31 cellular contexts compared by ENCODE assay signal in the genomic region with DNA sequence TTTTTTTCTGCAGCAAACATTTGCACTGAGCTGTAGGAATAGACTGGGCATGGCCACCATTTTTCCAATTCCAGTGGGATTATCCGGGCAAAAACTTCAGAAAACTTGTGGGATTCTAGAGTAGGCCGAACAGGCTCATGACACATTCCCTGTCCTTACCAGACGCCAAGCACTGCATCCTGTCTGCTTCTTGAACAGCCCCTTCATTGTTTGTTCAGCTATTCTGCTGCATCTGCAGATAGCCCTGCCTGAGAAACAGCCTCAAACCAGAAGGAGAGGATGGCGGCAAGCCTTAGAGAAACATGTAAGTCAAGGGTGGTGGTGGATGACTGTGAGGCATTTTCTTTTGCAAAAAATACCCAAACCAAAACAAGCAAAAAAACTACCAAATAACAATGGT.
DNase-seq lines count a peak whose midpoint lies in the region; ATAC-seq, FAIRE-seq and TF ChIP-seq lines count a peak whose summit lies in the region.
"Had no signal": no experiment of that assay in that cellular context is flagged by ENCODE, and none has a peak within 500 bp of the region (broad histone marks: within the 10 kb centered on the region; RNA-seq: fewer than 3 reads in every experiment).

No MANE protein-coding gene starts in this region.

- no peak overlapping the region for H3K23ac ChIP-seq in trophoblast cell (ENCODE audit: low read length)

- no peaks in the 10 kb centered on the region for H3K36me3 ChIP-seq in mammary epithelial cell (ENCODE audit: insufficient read depth, low read length)
- H3K36me3 ChIP-seq in breast epithelium: no peaks in the 10 kb centered on the region
- no peaks in the 10 kb centered on the region for H3K36me3 ChIP-seq in trophoblast cell (ENCODE audit: control insufficient read depth in 1 of 2, insufficient read depth in 2 of 2, low read length in 2 of 2)
- H3K36me3 ChIP-seq: BE2C, HAP-1 had no signal

- no peak overlapping the region for H2BK120ac ChIP-seq in trophoblast cell (ENCODE audit: insufficient read depth, low read length, poor library complexity)

- TF ChIP-seq POLR2A in breast epithelium (IDR thresholded peaks at IDR 0.05): no peak

- H3K27me3 ChIP-seq in mammary epithelial cell (ENCODE audit: insufficient read depth, low read length) (no peaks in the 10 kb centered on the region), breast epithelium (no peaks in the 10 kb centered on the region), trophoblast cell (ENCODE audit: insufficient read depth, low read length) (no peaks in the 10 kb centered on the region)
- H3K27me3 ChIP-seq: BE2C had no signal

- no peak for ATAC-seq in GM21515 (IDR thresholded peaks at IDR 0.05; ENCODE audit: unreplicated experiment)
- ATAC-seq: GM23338, K562 had no signal

- H3K14ac ChIP-seq in trophoblast cell (ENCODE audit: low read length): no peak overlapping the region

- H3K4me2 ChIP-seq in mammary epithelial cell (ENCODE audit: insufficient read depth, low read depth, low read length): no peak overlapping the region
- no peak overlapping the region for H3K4me2 ChIP-seq in trophoblast cell (ENCODE audit: low read length)
- H3K4me2 ChIP-seq: GM23338 had no signal

- intact Hi-C loops in mammary epithelial cell (cut with micrococcal nuclease) (no loop called here), breast epithelium (cut with DNase I; ENCODE audit: low total_unique reads) (no loop called here)

- H3K4me3 ChIP-seq in mammary epithelial cell (replicated peaks in 1 of 3; ENCODE audit: insufficient read depth in 1 of 3, low read depth in 2 of 3, low read length in 3 of 3) (no peak overlapping the region), breast epithelium (no peak overlapping the region), trophoblast cell (ENCODE audit: low read depth, low read length) (no peak overlapping the region)
- H3K4me3 ChIP-seq: GM23338, HAP-1, K562, SK-N-MC had no signal

- no peak overlapping the region for H3K18ac ChIP-seq in trophoblast cell (ENCODE audit: low read length)

- no peaks in the 10 kb centered on the region for H3K79me1 ChIP-seq in trophoblast cell (ENCODE audit: low read length)

- 44% methylated on average over 3 of the region's 4 CpGs for WGBS in mammary epithelial cell (ENCODE audit: low coverage, missing lambda C conversion rate)
- WGBS in trophoblast cell (ENCODE audit: extremely low coverage, insufficient coverage, insufficient read length): no CpG with 5 or more reads among the region's 4 CpGs

- no peak overlapping the region for H2BK5ac ChIP-seq in trophoblast cell (ENCODE audit: low read depth, low read length, poor library complexity)

- H2AK5ac ChIP-seq in trophoblast cell (ENCODE audit: low read length): no peak overlapping the region

- TF ChIP-seq CTCF in mammary epithelial cell (conservative IDR thresholded peaks at IDR 0.05 in 1 of 2, IDR thresholded peaks at IDR 0.05 in 1 of 2; ENCODE audit: extremely low read depth in 1 of 2, insufficient read depth in 1 of 2, low read depth in 1 of 2, low read length in 2 of 2): no peak
- TF ChIP-seq CTCF in breast epithelium (IDR thresholded peaks at IDR 0.05): no peak

- no peak overlapping the region for H4K12ac ChIP-seq in trophoblast cell (ENCODE audit: low read depth, low read length)

- no peaks in the 10 kb centered on the region for H4K20me1 ChIP-seq in mammary epithelial cell (ENCODE audit: insufficient read depth, low read length)

- BruUV-seq in mammary epithelial cell (replicated peaks; lab: Mats Ljungman, UMichigan): no TSS peak

- H4K8ac ChIP-seq in trophoblast cell (ENCODE audit: low read depth, low read length): no peak overlapping the region

- no peak for FAIRE-seq in urothelium cell line (lab: Jason Lieb, UNC)
- FAIRE-seq: GM12892, HTR-8/SVneo, K562 had no signal

- no peak overlapping the region for H4K91ac ChIP-seq in trophoblast cell (ENCODE audit: low read depth, low read length)

- H2AFZ ChIP-seq in mammary epithelial cell (ENCODE audit: low read depth, low read length): no peak overlapping the region
- no peak overlapping the region for H2AFZ ChIP-seq in trophoblast cell (ENCODE audit: insufficient read depth, low read length, poor library complexity)

- dilution Hi-C loops in mammary epithelial cell (cut with HindIII; ENCODE audit: low sequenced_read_pairs): no loop called here

- H3K9me3 ChIP-seq in mammary epithelial cell (replicated peaks; ENCODE audit: insufficient read depth, low read length) (no peaks in the 10 kb centered on the region), breast epithelium (no peaks in the 10 kb centered on the region), trophoblast cell (ENCODE audit: insufficient read depth, low read depth, low read length) (peaks cover 2% of the 10 kb centered on the region)
- H3K9me3 ChIP-seq: BE2C, HAP-1 had no signal

- H2BK12ac ChIP-seq in trophoblast cell (ENCODE audit: low read length): no peak overlapping the region

- peaks cover 9% of the 10 kb centered on the region for H3K4me1 ChIP-seq in mammary epithelial cell (ENCODE audit: insufficient read depth, low read length)
- no peaks in the 10 kb centered on the region for H3K4me1 ChIP-seq in breast epithelium
- no peaks in the 10 kb centered on the region for H3K4me1 ChIP-seq in trophoblast cell (ENCODE audit: control insufficient read depth in 1 of 2, insufficient read depth in 2 of 2, low read length in 2 of 2)
- H3K4me1 ChIP-seq: BE2C, HAP-1 had no signal

- DNase-seq in mammary epithelial cell: peak; percentile 51
- no peak for DNase-seq in breast epithelium (ENCODE audit: low spot score in 2 of 2)
- DNase-seq in islet precursor cell: peak; percentile 94
- DNase-seq in trophoblast cell: no peak
- DNase-seq in urothelium cell line (ENCODE audit: low spot score): peak; percentile 25
- no peak for DNase-seq in NCI-H345 (lab: John Stamatoyannopoulos, UW)
- no peak for DNase-seq in SHP77 (lab: John Stamatoyannopoulos, UW)
- DNase-seq: BE2C; Calu3; CD8-positive, alpha-beta memory T cell; DND-41; HFFc6; Kasumi-1; NCI-H1092 treated with DMSO at 0.1 percent for 48 hours; NCI-H1436; NCI-H187; NCI-H2081 treated with DMSO at 0.1 percent for 48 hours; NCI-H2171; NCI-H226; NCI-H510A treated with DMSO at 0.1 percent for 48 hours; NCI-H774; Right ventricle myocardium superior; RPMI8226 had no signal

- H3K4ac ChIP-seq in trophoblast cell (ENCODE audit: low read depth, low read length): no peak overlapping the region

- no peak overlapping the region for H3K27ac ChIP-seq in mammary epithelial cell (ENCODE audit: insufficient read depth, low read depth, low read length)
- H3K27ac ChIP-seq in breast epithelium: no peak overlapping the region
- H3K27ac ChIP-seq in trophoblast cell (ENCODE audit: low read depth, low read length): peak overlapping the region; percentile 17
- H3K27ac ChIP-seq: 22Rv1, SK-N-MC had no signal

- H3K79me2 ChIP-seq in mammary epithelial cell (ENCODE audit: insufficient read depth, low read length): no peaks in the 10 kb centered on the region
- H3K79me2 ChIP-seq in trophoblast cell (ENCODE audit: control insufficient read depth, insufficient read depth, low read length, poor library complexity): no peaks in the 10 kb centered on the region

- CTCF ChIA-PET in mammary epithelial cell (lab: Charles Lee; ENCODE audit: low non-redundant PET): no interaction called here

- in situ Hi-C loops in mammary epithelial cell (cut with MboI; ENCODE audit: low sequenced_read_pairs in 2 of 2): no loop called here

- H3K9ac ChIP-seq in mammary epithelial cell (ENCODE audit: insufficient read depth, low read length) (no peak overlapping the region), trophoblast cell (ENCODE audit: low read length) (no peak overlapping the region)

Comparison
In these comparisons a context has a peak if more than half of its experiments do, and no peak if none do; other contexts are left out.
1. DNase-seq: peak in mammary epithelial cell (single experiment), islet precursor cell (single experiment) and urothelium cell line (single experiment); none in breast epithelium (0 of 2), trophoblast cell (0 of 2), NCI-H345 (single experiment) and SHP77 (0 of 2).